ENCODE assay signal across 14 cellular contexts in the genomic region with DNA sequence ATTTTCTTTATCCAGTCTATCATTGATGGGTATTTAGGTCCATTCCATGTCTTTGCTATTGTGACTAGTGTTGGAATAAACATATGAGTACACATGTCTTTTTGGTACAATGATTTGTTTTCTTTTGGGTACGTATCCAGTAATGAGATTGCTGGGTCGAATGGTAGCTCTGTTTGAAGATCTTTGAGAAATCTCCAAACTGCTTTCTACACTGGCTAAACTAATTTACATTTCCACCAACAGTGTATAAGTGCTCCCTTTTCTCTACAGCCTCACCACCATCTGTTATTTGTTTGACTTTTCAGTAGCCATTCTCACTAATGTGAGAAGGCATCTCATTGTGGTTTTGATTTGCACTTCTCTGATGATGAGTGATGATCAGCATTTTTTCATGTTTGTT.
DNase-seq lines count a peak whose midpoint lies in the region; TF ChIP-seq lines count a peak whose summit lies in the region.
"Had no signal": no experiment of that assay in that cellular context is flagged by ENCODE, and none has a peak within 500 bp of the region (broad histone marks: within the 10 kb centered on the region; RNA-seq: fewer than 3 reads in every experiment).

No MANE protein-coding gene starts in this region.

- H3K79me2 ChIP-seq in GM23248 (ENCODE audit: insufficient read depth): no peaks in the 10 kb centered on the region

- H3K9me3 ChIP-seq in GM23248 (ENCODE audit: low read depth): no peaks in the 10 kb centered on the region
- H3K9me3 ChIP-seq in CD4-positive, alpha-beta memory T cell (ENCODE audit: control insufficient read depth in 1 of 2, low read length in 2 of 2): no peaks in the 10 kb centered on the region
- H3K9me3 ChIP-seq: BLaER1 had no signal

- POLR2A ChIA-PET in CD4-positive, alpha-beta memory T cell (lab: Charles Lee; ENCODE audit: partially characterized antibody): no interaction called here

- H3K27me3 ChIP-seq in GM23248 (replicated peaks; ENCODE audit: insufficient read depth): no peaks in the 10 kb centered on the region
- H3K27me3 ChIP-seq in CD4-positive, alpha-beta memory T cell (ENCODE audit: insufficient read depth, low read length): no peaks in the 10 kb centered on the region
- H3K27me3 ChIP-seq: BLaER1 had no signal

- H3K36me3 Mint-ChIP-seq in CD4-positive, alpha-beta memory T cell: no peaks in the 10 kb centered on the region

- CTCF ChIA-PET in CD4-positive, alpha-beta memory T cell (lab: Charles Lee; ENCODE audit: partially characterized antibody): no interaction called here

- in situ Hi-C loops in GM23248 (cut with MboI): no loop called here

- peaks cover 1 to 11% of the 10 kb centered on the region in 2 donors for H3K27me3 Mint-ChIP-seq in CD4-positive, alpha-beta memory T cell

- H3K4me2 ChIP-seq in GM23248 (ENCODE audit: unreplicated experiment): no peak overlapping the region
- H3K4me2 ChIP-seq: BLaER1 had no signal

- H3K9me2 ChIP-seq in GM23248 (ENCODE audit: insufficient read depth): no peaks in the 10 kb centered on the region

- H3K9me3 Mint-ChIP-seq in CD4-positive, alpha-beta memory T cell: peaks cover 0 to 2% (median 0%) of the 10 kb centered on the region in 8 donors

- H3K9ac ChIP-seq in GM23248: no peak overlapping the region
- H3K9ac ChIP-seq: BLaER1 had no signal

- H3K4me3 ChIP-seq in AG10803 (ENCODE audit: low read length) (no peak overlapping the region), GM23248 (no peak overlapping the region), fibroblast of mammary gland (ENCODE audit: control insufficient read depth, low read depth, low read length) (no peak overlapping the region)
- no peak overlapping the region for H3K4me3 ChIP-seq in CD4-positive, alpha-beta memory T cell (ENCODE audit: low read length in 2 of 2)
- H3K4me3 ChIP-seq: BLaER1 had no signal

- H3K4me1 ChIP-seq in GM23248 (ENCODE audit: insufficient read depth): no peaks in the 10 kb centered on the region
- H3K4me1 ChIP-seq in CD4-positive, alpha-beta memory T cell (ENCODE audit: insufficient read depth, low read length): no peaks in the 10 kb centered on the region
- H3K4me1 ChIP-seq: BLaER1 had no signal

- H4K20me1 ChIP-seq in GM23248 (ENCODE audit: insufficient read depth): no peaks in the 10 kb centered on the region
- H4K20me1 ChIP-seq: BLaER1 had no signal

- H2AFZ ChIP-seq in GM23248: no peak overlapping the region

- intact Hi-C loops in CD4-positive, alpha-beta memory T cell (cut with micrococcal nuclease): no loop called here

- DNase-seq in AG10803 (ENCODE audit: low read depth): peak; percentile 73
- peak; percentile 28 for DNase-seq in GM23248
- peak; percentile 26 for DNase-seq in NCI-H774 (lab: John Stamatoyannopoulos, UW)
- DNase-seq in fibroblast of mammary gland (ENCODE audit: low read depth): peak; percentile 61
- DNase-seq in DMS53 (lab: John Stamatoyannopoulos, UW): no peak
- no peak for DNase-seq in CD4-positive, alpha-beta memory T cell
- DNase-seq in NCI-H187 treated with DMSO at 0.1 percent for 48 hours (lab: John Stamatoyannopoulos, UW): no peak
- no peak for DNase-seq in ureter (ENCODE audit: low spot score)
- DNase-seq: DMS79 treated with DMSO at 0.1 percent for 48 hours, GF-D8, HCEC 1CT, IMR-90, KG1 had no signal

- TF ChIP-seq CTCF in AG10803 (conservative IDR thresholded peaks at IDR 0.05; ENCODE audit: low read length) (no peak), fibroblast of mammary gland (conservative IDR thresholded peaks at IDR 0.05; ENCODE audit: control insufficient read depth, insufficient read depth, low read depth, low read length) (no peak)

- 94 to 97% methylated on average over 2 of the region's 2 CpGs for WGBS in GM23248 (ENCODE audit: low coverage in 1 of 2, low lambda C conversion rate in 2 of 2, missing lambda C conversion rate in 2 of 2), 2 experiments

- H3K4me3 Mint-ChIP-seq in CD4-positive, alpha-beta memory T cell: no peak overlapping the region

- H3K4me1 Mint-ChIP-seq in CD4-positive, alpha-beta memory T cell: peaks cover 0 to 4% (median under 1%) of the 10 kb centered on the region in 4 donors

- no peak overlapping the region for H3K27ac Mint-ChIP-seq in CD4-positive, alpha-beta memory T cell

- no peak overlapping the region for H3K27ac ChIP-seq in GM23248
- H3K27ac ChIP-seq in CD4-positive, alpha-beta memory T cell (ENCODE audit: low read depth, low read length): no peak overlapping the region
- H3K27ac ChIP-seq: BLaER1 had no signal

- no peaks in the 10 kb centered on the region for H3F3A ChIP-seq in GM23248 (ENCODE audit: insufficient read depth)

- no peaks in the 10 kb centered on the region for H3K36me3 ChIP-seq in GM23248 (ENCODE audit: low read depth)
- H3K36me3 ChIP-seq in CD4-positive, alpha-beta memory T cell (ENCODE audit: insufficient read depth, low read length): no peaks in the 10 kb centered on the region
- H3K36me3 ChIP-seq: BLaER1 had no signal

Comparison
In these comparisons a context has a peak if more than half of its experiments do, and no peak if none do; other contexts are left out.
1. DNase-seq: peak in AG10803 (single experiment), GM23248 (single experiment), NCI-H774 (single experiment) and fibroblast of mammary gland (single experiment); none in DMS53 (single experiment), CD4-positive, alpha-beta memory T cell (0 of 5), NCI-H187 treated with DMSO at 0.1 percent for 48 hours (single experiment) and ureter (single experiment).